ENCODE assay signal across 11 cellular contexts in the genomic region with DNA sequence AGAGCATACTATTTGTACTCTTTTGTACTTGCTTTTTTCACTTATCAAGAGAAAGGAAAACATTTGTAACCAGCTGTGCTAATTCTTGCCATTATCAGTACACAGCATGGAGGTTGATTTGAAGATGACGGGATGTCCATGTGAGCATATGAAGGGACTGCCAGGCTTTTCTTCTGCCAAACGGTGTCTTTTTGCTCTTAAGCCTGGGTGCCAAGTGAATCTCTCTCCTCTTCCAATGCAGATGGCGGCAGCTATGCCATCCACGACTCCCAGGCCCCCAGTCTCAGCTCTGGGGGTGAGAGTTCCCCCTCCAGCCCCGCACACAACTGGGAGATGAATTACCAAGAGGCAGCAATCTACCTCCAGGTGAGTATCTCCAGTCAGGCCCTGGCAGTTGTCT. TPM values are rescaled to one million over a fixed set of nuclear protein-coding genes. Genes with fewer than 3 reads are reported as not detected.
DNase-seq lines count a peak whose midpoint lies in the region; TF ChIP-seq lines count a peak whose summit lies in the region.
"Had no signal": no experiment of that assay in that cellular context is flagged by ENCODE, and none has a peak within 500 bp of the region (broad histone marks: within the 10 kb centered on the region; RNA-seq: fewer than 3 reads in every experiment).

No MANE protein-coding gene starts in this region.

- peak overlapping the region; percentile 66 to 77 for H3K27ac ChIP-seq in ascending aorta

- H3K4me3 Mint-ChIP-seq in activated naive CD4-positive, alpha-beta T cell treated with anti-CD3 and anti-CD28 coated beads, Interleukin-2, amount 50 U/mL, for 24 hours: peak overlapping the region; percentile 11
- H3K4me3 Mint-ChIP-seq in mesothelial cell of epicardium: no peak overlapping the region
- H3K4me3 Mint-ChIP-seq in type B pancreatic cell: peak overlapping the region; percentile 44

- H3K4me1 Mint-ChIP-seq in activated naive CD4-positive, alpha-beta T cell treated with anti-CD3 and anti-CD28 coated beads, Interleukin-2, amount 50 U/mL, for 24 hours: peaks cover 49% of the 10 kb centered on the region
- peaks cover 20% of the 10 kb centered on the region for H3K4me1 Mint-ChIP-seq in mesothelial cell of epicardium
- peaks cover 19% of the 10 kb centered on the region for H3K4me1 Mint-ChIP-seq in type B pancreatic cell (ENCODE audit: unreplicated experiment)

- TF ChIP-seq CTCF in ascending aorta (IDR thresholded peaks at IDR 0.05) (no peak), mesothelial cell of epicardium (IDR thresholded peaks at IDR 0.05; ENCODE audit: unreplicated experiment) (no peak), type B pancreatic cell (conservative IDR thresholded peaks at IDR 0.05) (no peak)

- no peaks in the 10 kb centered on the region for H3K27me3 ChIP-seq in ascending aorta

- intact Hi-C loops in ascending aorta (cut with DNase I): no loop called here

- H3K4me1 ChIP-seq in ascending aorta: peaks cover 10 to 24% of the 10 kb centered on the region in 2 donors

- H3K9me3 Mint-ChIP-seq in activated naive CD4-positive, alpha-beta T cell treated with anti-CD3 and anti-CD28 coated beads, Interleukin-2, amount 50 U/mL, for 24 hours: no peaks in the 10 kb centered on the region
- no peaks in the 10 kb centered on the region for H3K9me3 Mint-ChIP-seq in mesothelial cell of epicardium
- no peaks in the 10 kb centered on the region for H3K9me3 Mint-ChIP-seq in type B pancreatic cell

- peak overlapping the region; percentile 90 for H3K27ac Mint-ChIP-seq in activated naive CD4-positive, alpha-beta T cell treated with anti-CD3 and anti-CD28 coated beads, Interleukin-2, amount 50 U/mL, for 24 hours
- H3K27ac Mint-ChIP-seq in mesothelial cell of epicardium (peak overlapping the region; percentile 51), type B pancreatic cell (peak overlapping the region; percentile 92)

- no peak for DNase-seq in activated naive CD4-positive, alpha-beta T cell treated with Interleukin-2 at 50 U/mL for 16 hours
- DNase-seq in ascending aorta (ENCODE audit: low spot score in 2 of 2): no peak
- no peak for DNase-seq in mesothelial cell of epicardium (ENCODE audit: low spot score in 2 of 2, unreplicated experiment in 2 of 2)
- DNase-seq in type B pancreatic cell (ENCODE audit: extremely low spot score, unreplicated experiment): no peak
- no peak for DNase-seq in GM19238 (ENCODE audit: insufficient read length, low spot score)
- no peak for DNase-seq in stimulated activated CD4-positive, alpha-beta T cell treated with anti-CD3 and anti-CD28 coated beads, Interleukin-2, amount 100 ng/mL, for 48 hours
- no peak for DNase-seq in activated effector memory CD4-positive, alpha-beta T cell treated with Interleukin-2 at 50 U/mL for 16 hours
- DNase-seq: effector CD8-positive, alpha-beta T cell; GOT3; kidney glomerular epithelial cell had no signal

- no peaks in the 10 kb centered on the region for H3K27me3 Mint-ChIP-seq in activated naive CD4-positive, alpha-beta T cell treated with anti-CD3 and anti-CD28 coated beads, Interleukin-2, amount 50 U/mL, for 24 hours
- H3K27me3 Mint-ChIP-seq in mesothelial cell of epicardium (ENCODE audit: low read depth): no peaks in the 10 kb centered on the region
- H3K27me3 Mint-ChIP-seq in type B pancreatic cell: no peaks in the 10 kb centered on the region

- H3K9me3 ChIP-seq in ascending aorta: no peaks in the 10 kb centered on the region

- peaks cover 6% of the 10 kb centered on the region for H3K36me3 Mint-ChIP-seq in activated naive CD4-positive, alpha-beta T cell treated with anti-CD3 and anti-CD28 coated beads, Interleukin-2, amount 50 U/mL, for 24 hours
- no peaks in the 10 kb centered on the region for H3K36me3 Mint-ChIP-seq in mesothelial cell of epicardium
- peaks cover 3% of the 10 kb centered on the region for H3K36me3 Mint-ChIP-seq in type B pancreatic cell

- H3K4me3 ChIP-seq in ascending aorta: no peak overlapping the region

- peaks cover 4 to 10% of the 10 kb centered on the region in 2 donors for H3K36me3 ChIP-seq in ascending aorta

RNA-seq across cellular contexts. Expression of gene TPCN1, which starts 38.9 kb away (rescaled TPM):
- total RNA-seq in ascending aorta (56.3 TPM), mesothelial cell of epicardium (40.0 to 46.0 TPM (median 42.7 TPM) in 3 replicates), type B pancreatic cell (ENCODE audit: low replicate concordance) (55.6 and 103 TPM in 2 replicates)
